In the genomic region with DNA sequence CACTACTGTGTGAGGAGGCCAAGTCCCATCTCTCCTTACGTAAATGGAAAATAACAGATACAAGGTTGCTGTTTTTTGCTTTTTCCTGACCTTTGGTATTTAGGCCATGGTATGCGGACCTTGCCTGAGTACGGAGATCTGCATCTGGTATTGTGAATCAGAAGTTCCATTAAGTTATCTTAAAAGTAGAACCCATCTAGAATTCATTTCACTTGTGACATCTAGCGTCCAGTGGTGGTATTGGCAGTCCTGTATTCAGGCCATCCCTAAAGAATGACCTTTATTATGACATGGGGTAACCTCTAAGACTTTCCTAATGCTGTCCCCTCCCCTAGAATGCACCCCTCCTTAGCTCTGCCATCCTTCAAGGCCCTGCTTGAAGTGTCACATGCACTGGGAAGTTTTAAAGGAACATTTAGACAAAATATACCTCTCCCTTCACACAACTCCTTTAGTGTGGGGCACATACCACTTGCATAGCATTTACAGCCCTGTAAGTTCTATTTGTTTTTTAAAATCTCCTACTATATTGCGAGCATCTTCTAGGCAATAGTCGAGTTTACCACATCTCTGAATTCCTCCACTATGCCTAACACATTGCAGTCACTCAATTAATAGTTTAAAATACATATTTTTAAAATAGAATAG, we compare ENCODE assay signal across 1 cellular context.
TF ChIP-seq lines count a peak whose summit lies in the region.

No MANE protein-coding gene starts in this region.

TF ChIP-seq in endothelial cell of umbilical vein, 7 proteins besides CTCF, POLR2A, EP300 and RAD21 (continued from another document):
- no peak for TF ChIP-seq POLR2AphosphoS5 (IDR thresholded peaks at IDR 0.05; ENCODE audit: insufficient read depth, low read depth, low read length)
- TF ChIP-seq GATA2 (IDR thresholded peaks at IDR 0.05; ENCODE audit: insufficient read depth, insufficient read length, low read depth, low read length), result no peak
- TF ChIP-seq, protein P1, sequence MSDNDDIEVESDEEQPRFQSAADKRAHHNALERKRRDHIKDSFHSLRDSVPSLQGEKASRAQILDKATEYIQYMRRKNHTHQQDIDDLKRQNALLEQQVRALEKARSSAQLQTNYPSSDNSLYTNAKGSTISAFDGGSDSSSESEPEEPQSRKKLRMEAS (IDR thresholded peaks at IDR 0.05; ENCODE audit: insufficient read depth, insufficient read length), result no peak
TF ChIP-seq in endothelial cell of umbilical vein: peak in this region for 1.
